Comparison of ENCODE assay signal across 8 cellular contexts in genomic region chr17:60435244-60436170, GRCh38. TPM values are rescaled to one million over a fixed set of nuclear protein-coding genes. Genes with fewer than 3 reads are reported as not detected.
DNase-seq lines count a peak whose midpoint lies in the region; ATAC-seq, FAIRE-seq and TF ChIP-seq lines count a peak whose summit lies in the region.

No MANE protein-coding gene starts in this region.

- H3K9me3 ChIP-seq in SJSA1 (replicated peaks) (no peaks in the 10 kb centered on the region; the same call in 1 of the 2 replicates), ovary (no peaks in the 10 kb centered on the region)

- H3K36me3 ChIP-seq in SJSA1 (no peaks in the 10 kb centered on the region), ovary (no peaks in the 10 kb centered on the region)

- TF ChIP-seq CTCF in NB4 (IDR thresholded peaks at IDR 0.05; ENCODE audit: low read depth, low read length), result peak; percentile 73
- TF ChIP-seq CTCF in ovary (IDR thresholded peaks at IDR 0.05), result peak; percentile 62 to 92 (median 92)

- no peak for TF ChIP-seq EP300 in ovary (IDR thresholded peaks at IDR 0.05)

- ATAC-seq in HG03097 (IDR thresholded peaks at IDR 0.05; ENCODE audit: low FRiP score, unreplicated experiment), result no peak

- intact Hi-C loops in ovary (cut with DNase I), result loop anchor here in 1 of 4 donors (10.0 kb wide), 1 partner anchor 331 kb away; no protein-coding TSS in a partner anchor

- peaks cover 6% of the 10 kb centered on the region; the same call in 1 of the 2 replicates for H3K4me1 ChIP-seq in SJSA1 (replicated peaks)
- peaks cover 4% of the 10 kb centered on the region for H3K4me1 ChIP-seq in ovary (ENCODE audit: insufficient read depth)

- TF ChIP-seq POLR2A in NB4 (IDR thresholded peaks at IDR 0.05; ENCODE audit: extremely low read depth, insufficient read length), result no peak
- TF ChIP-seq POLR2A in ovary (IDR thresholded peaks at IDR 0.05), result no peak

- DNase-seq in GF-D8 (lab: John Stamatoyannopoulos, UW), result peak; percentile 28
- DNase-seq in NB4 (ENCODE audit: low read depth), result peak; percentile 82
- DNase-seq in SJSA1 (ENCODE audit: low read depth in 1 of 2, low spot score in 2 of 2), result peak; percentile 74 to 81
- peak; percentile 48 for DNase-seq in activated naive CD4-positive, alpha-beta T cell treated with anti-CD3 and anti-CD28 coated beads, Interleukin-2, amount 50 U/mL, for 16 hours
- DNase-seq in germinal center (ENCODE audit: low spot score), result peak; percentile 72
- peak; percentile 64 to 82 (median 67) for DNase-seq in ovary
- peak; percentile 89 for DNase-seq in urothelium cell line (ENCODE audit: low spot score)

- no peak overlapping the region for H3K4me3 ChIP-seq in NB4 (ENCODE audit: low read depth, low read length)
- no peak overlapping the region for H3K4me3 ChIP-seq in SJSA1
- no peak overlapping the region for H3K4me3 ChIP-seq in ovary

- FAIRE-seq in urothelium cell line (lab: Jason Lieb, UNC), result peak; percentile 74

- WGBS in ovary, 3 donors, result 66 to 69% (median 67%) methylated on average over 28 of the region's 28 CpGs

- H3K27ac ChIP-seq in SJSA1 (no peak overlapping the region), ovary (no peak overlapping the region)

- H3K27me3 ChIP-seq in SJSA1 (replicated peaks) (no peaks in the 10 kb centered on the region), ovary (no peaks in the 10 kb centered on the region)

RNA-seq across cellular contexts. Expression of gene CHCT1, which starts 13.2 kb away (rescaled TPM):
- not detected in 2 replicates for total RNA-seq in SJSA1 (2014; rRNA removed; shearing (Covaris generic))
- not detected for total RNA-seq in ovary
- polyA plus RNA-seq in ovary, result under 1 TPM in 1 of 2 donors, not detected in 1; 0.08 TPM

RNA-seq across cellular contexts. Expression of gene USP32, which starts 43.6 kb away (rescaled TPM):
- total RNA-seq in SJSA1 (2014; rRNA removed; shearing (Covaris generic)), result 31.0 and 34.5 TPM in 2 replicates
- 10 to 100 TPM; 27.2 to 37.6 (median 33.3) TPM for total RNA-seq in ovary
- 10 to 100 TPM in 1 of 2 donors, 1 to 10 TPM in 1; 8.7 to 25.8 TPM for polyA plus RNA-seq in ovary

Comparison
In these comparisons a context has a peak if more than half of its experiments do, and no peak if none do; other contexts are left out.
1. DNase-seq: peak in every context shown above with its lines; median percentile 89 in urothelium cell line; 82 in NB4; 78 in SJSA1; 72 in germinal center; 67 in ovary; 48 in activated naive CD4-positive, alpha-beta T cell treated with anti-CD3 and anti-CD28 coated beads, Interleukin-2, amount 50 U/mL, for 16 hours; 28 in GF-D8.